8 cellular contexts compared by ENCODE assay signal in genomic region chr15:40367673-40368611, GRCh38. TPM values are rescaled to one million over a fixed set of nuclear protein-coding genes. Genes with fewer than 3 reads are reported as not detected.
DNase-seq lines count a peak whose midpoint lies in the region; ATAC-seq and TF ChIP-seq lines count a peak whose summit lies in the region.

No MANE protein-coding gene starts in this region.

- intact Hi-C loops in right cardiac atrium (cut with DNase I): loop anchor here in 2 of 4 donors (10.0 kb wide), 2 partner anchors 47 to 57 kb away; no protein-coding TSS in a partner anchor
- intact Hi-C loops in uterus (cut with DNase I; ENCODE audit: low total_unique reads): no loop called here

- H3K9ac ChIP-seq in rectal smooth muscle tissue (ENCODE audit: low read length): peak overlapping the region; percentile 29

- 15% methylated on average over 91 of the region's 91 CpGs for WGBS in right cardiac atrium

- ATAC-seq in GM21723 (IDR thresholded peaks at IDR 0.05; ENCODE audit: unreplicated experiment) (peak; percentile 88), right cardiac atrium (peak; percentile 73 to 79)

- H3K4me3 ChIP-seq in right cardiac atrium (ENCODE audit: low read length) (no peak overlapping the region), rectal smooth muscle tissue (ENCODE audit: low read length) (peak overlapping the region; percentile 46), uterus (peak overlapping the region in 1 of 2 donors; percentile 25)

- peaks cover 15% of the 10 kb centered on the region for H3K4me1 ChIP-seq in right cardiac atrium (ENCODE audit: control insufficient read depth, insufficient read depth, low read length)
- H3K4me1 ChIP-seq in rectal smooth muscle tissue (ENCODE audit: control insufficient read depth, insufficient read depth, low read length): no peaks in the 10 kb centered on the region
- no peaks in the 10 kb centered on the region for H3K4me1 ChIP-seq in uterus

- TF ChIP-seq POLR2A in uterus (IDR thresholded peaks at IDR 0.05): peak in 1 of 2 donors; percentile 21

- H3K9me3 ChIP-seq in right cardiac atrium (ENCODE audit: control insufficient read depth, low read length) (no peaks in the 10 kb centered on the region), uterus (no peaks in the 10 kb centered on the region)

- no peaks in the 10 kb centered on the region for H3K36me3 ChIP-seq in rectal smooth muscle tissue (ENCODE audit: control insufficient read depth, insufficient read depth, low read length)
- no peaks in the 10 kb centered on the region for H3K36me3 ChIP-seq in uterus

- H3K27ac ChIP-seq in right cardiac atrium (ENCODE audit: low read length) (peak overlapping the region; percentile 86), rectal smooth muscle tissue (ENCODE audit: low read depth, low read length) (peak overlapping the region; percentile 80), uterus (no peak overlapping the region)

- peak; percentile 67 to 90 (median 86) for TF ChIP-seq CTCF in uterus (IDR thresholded peaks at IDR 0.05)

- DNase-seq in DMS153 treated with DMSO at 0.1 percent for 48 hours (lab: John Stamatoyannopoulos, UW; ENCODE audit: unreplicated experiment): peak; percentile 64
- peak; percentile 59 to 80 for DNase-seq in Kasumi-1 (lab: John Stamatoyannopoulos, UW)
- DNase-seq in T follicular helper cell (ENCODE audit: low read depth): peak; percentile 80
- peak; percentile 85 for DNase-seq in amniotic epithelial cell (ENCODE audit: low read depth)
- peak; percentile 85 to 93 (median 92) for DNase-seq in right cardiac atrium
- DNase-seq in uterus: peak; percentile 70 to 72

- H3K27me3 ChIP-seq in right cardiac atrium (ENCODE audit: control insufficient read depth, insufficient read depth): no peaks in the 10 kb centered on the region
- no peaks in the 10 kb centered on the region for H3K27me3 ChIP-seq in rectal smooth muscle tissue (ENCODE audit: control insufficient read depth, insufficient read depth, low read length)
- H3K27me3 ChIP-seq in uterus: no peaks in the 10 kb centered on the region

RNA-seq across cellular contexts. Expression of gene DISP2, which starts 9.9 kb away (rescaled TPM):
- total RNA-seq in right cardiac atrium (1 to 10 TPM in 2 of 4 donors, under 1 TPM in 2; 0.85 to 4.6 (median 0.97) TPM), uterus (under 1 TPM in 2 of 4 donors, not detected in 2; 0.14 to 0.85 TPM)
- polyA plus RNA-seq in right cardiac atrium: 2.4 TPM

RNA-seq across cellular contexts. Expression of gene KNSTRN, which starts 14.6 kb away (rescaled TPM):
- total RNA-seq in right cardiac atrium (1 to 10 TPM; 8.9 to 10.0 (median 9.3) TPM), uterus (10 to 100 TPM in 2 of 4 donors, 1 to 10 TPM in 2; 2.1 to 23.5 (median 9.7) TPM)
- polyA plus RNA-seq in right cardiac atrium: 9.4 TPM

RNA-seq across cellular contexts. Expression of gene PHGR1, which starts 17.1 kb away (rescaled TPM):
- total RNA-seq in right cardiac atrium: not detected
- not detected for polyA plus RNA-seq in right cardiac atrium
- total RNA-seq in uterus: 1 to 10 TPM in 1 of 4 donors, not detected in 3; 1.8 TPM

RNA-seq across cellular contexts. Expression of gene CCDC9B, which starts 27.2 kb away (rescaled TPM):
- total RNA-seq in right cardiac atrium (100 to 1,000 TPM in 3 of 4 donors, 10 to 100 TPM in 1; 71.9 to 144 (median 131) TPM), uterus (10 to 100 TPM in 1 of 4 donors, 1 to 10 TPM in 3; 2.4 to 43.8 (median 6.6) TPM)
- polyA plus RNA-seq in right cardiac atrium: 99.7 TPM

RNA-seq across cellular contexts. Expression of gene IVD, which starts 37.7 kb away (rescaled TPM):
- total RNA-seq in right cardiac atrium (10 to 100 TPM; 60.5 to 85.6 (median 75.4) TPM), uterus (100 to 1,000 TPM in 1 of 4 donors, 10 to 100 TPM in 3; 66.5 to 203 (median 83.7) TPM)
- polyA plus RNA-seq in right cardiac atrium: 60.5 TPM

Comparison
In these comparisons a context has a peak if more than half of its experiments do, and no peak if none do; other contexts are left out.
1. H3K27ac ChIP-seq: peak in right cardiac atrium (single experiment) and rectal smooth muscle tissue (single experiment); none in uterus (0 of 2).
2. Peak in every context shown above with its lines, with median percentiles within 50 percentile points of each other: DNase-seq.